8 cellular contexts compared by ENCODE assay signal in the genomic region with DNA sequence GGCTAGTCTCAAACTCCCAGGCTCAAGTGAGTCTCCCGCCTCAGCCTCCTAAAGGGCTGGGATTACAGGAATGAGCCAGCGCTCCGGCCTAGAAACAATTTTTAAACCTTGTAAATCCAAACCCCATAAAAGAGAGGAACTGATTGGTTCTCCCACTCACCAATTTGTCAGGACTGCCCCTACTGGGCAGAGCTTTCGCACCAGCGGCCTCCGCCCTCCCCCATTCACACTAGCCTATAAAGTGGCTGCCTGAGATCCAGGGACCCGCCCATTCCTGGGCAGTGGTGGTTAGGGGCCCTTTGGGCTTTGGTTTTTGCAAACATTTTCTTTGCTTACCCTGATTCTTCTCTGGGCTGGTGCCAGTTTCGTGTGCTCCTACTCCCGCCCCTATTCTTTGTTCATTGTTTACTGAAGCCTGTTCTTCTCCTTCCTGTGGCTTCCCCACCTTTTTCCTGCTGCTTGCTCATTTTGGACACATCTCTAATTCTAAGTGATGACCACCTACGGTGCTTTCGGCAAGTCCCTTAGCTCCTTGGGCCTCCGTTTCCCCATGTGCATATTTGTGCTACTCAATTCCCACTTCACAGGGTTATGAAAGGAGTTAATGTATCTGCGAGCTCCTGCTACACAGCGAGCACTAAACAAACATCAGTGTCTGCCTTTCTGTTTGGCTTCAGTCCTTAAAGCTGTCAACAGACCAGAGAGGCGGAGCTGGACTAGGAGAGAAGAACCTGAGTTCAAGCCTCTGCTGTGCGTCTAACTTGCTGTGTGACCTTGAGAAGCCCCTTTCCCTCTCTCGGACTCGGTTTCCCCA. TPM values are rescaled to one million over a fixed set of nuclear protein-coding genes. Genes with fewer than 3 reads are reported as not detected.
DNase-seq lines count a peak whose midpoint lies in the region; ATAC-seq and TF ChIP-seq lines count a peak whose summit lies in the region.

No MANE protein-coding gene starts in this region.

- DNase-seq in stimulated activated CD4-positive, alpha-beta T cell treated with anti-CD3 and anti-CD28 coated beads, Interleukin-12 subunit alpha, Interleukin-12 subunit beta, amount 100 ng/mL, for 48 hours (ENCODE audit: low read depth in 2 of 3, low spot score in 1 of 3), result peak in 2 of 3 donors; percentile 15 to 19
- DNase-seq in stimulated activated CD4-positive, alpha-beta T cell treated with anti-CD3 and anti-CD28 coated beads, Interleukin-4, amount 100 ng/mL, for 4 hours, result no peak
- peak; percentile 84 for DNase-seq in MM.1S
- peak; percentile 78 for DNase-seq in SK-N-DZ (ENCODE audit: low spot score)
- DNase-seq in colonic mucosa, result peak; percentile 88
- peak; percentile 87 to 88 for DNase-seq in left colon
- DNase-seq in spleen, result peak; percentile 80

- peak overlapping the region; percentile 27 for H2AFZ ChIP-seq in MM.1S (ENCODE audit: low read length)

- 32 to 42% (median 39%) methylated on average over 18 of the region's 18 CpGs for WGBS in spleen, 5 donors

- peak overlapping the region; percentile 36; the same call in 1 of the 2 replicates for H3K27ac ChIP-seq in MM.1S (ENCODE audit: low read length)
- peak overlapping the region; percentile 75 for H3K27ac ChIP-seq in colonic mucosa
- H3K27ac ChIP-seq in spleen, result peak overlapping the region in 7 of 8 donors; percentile 11 to 70 (median 44)

- peak overlapping the region; percentile 28; the same call in 1 of the 2 replicates for H3K4me3 ChIP-seq in MM.1S (ENCODE audit: low read length)
- H3K4me3 ChIP-seq in colonic mucosa, result peak overlapping the region; percentile 19
- peak overlapping the region in 3 of 8 donors; percentile 0 to 25 (median 11) for H3K4me3 ChIP-seq in spleen

- ATAC-seq in left colon (peak; percentile 98), GM18867 (IDR thresholded peaks at IDR 0.05; ENCODE audit: unreplicated experiment) (no peak)

- no peaks in the 10 kb centered on the region for H3K4me1 ChIP-seq in MM.1S (ENCODE audit: low read length)
- peaks cover 3% of the 10 kb centered on the region for H3K4me1 ChIP-seq in colonic mucosa
- peaks cover 6 to 36% (median 13%) of the 10 kb centered on the region in 6 donors for H3K4me1 ChIP-seq in spleen

- intact Hi-C loops in colonic mucosa (cut with DNase I), result no loop called here
- intact Hi-C loops in left colon (cut with DNase I, micrococcal nuclease), result no loop called here
- intact Hi-C loops in spleen (cut with DNase I; ENCODE audit: low total_unique reads), result no loop called here

- peak overlapping the region; percentile 37 for H3K4me2 ChIP-seq in MM.1S (ENCODE audit: low read depth, low read length)

- no peaks in the 10 kb centered on the region for H3K27me3 ChIP-seq in MM.1S (replicated peaks; ENCODE audit: insufficient read depth, low read length)
- no peaks in the 10 kb centered on the region for H3K27me3 ChIP-seq in colonic mucosa
- H3K27me3 ChIP-seq in spleen (replicated peaks in 1 of 7), result no peaks in the 10 kb centered on the region

- H3K9ac ChIP-seq in MM.1S (ENCODE audit: low read length) (no peak overlapping the region; the same call in 1 of the 2 replicates), colonic mucosa (ENCODE audit: low read depth in 2 of 2, low read length in 2 of 2) (peak overlapping the region; percentile 19 to 28)

- TF ChIP-seq CTCF in MM.1S (IDR thresholded peaks at IDR 0.05; ENCODE audit: low read length), result no peak
- no peak for TF ChIP-seq CTCF in colonic mucosa (IDR thresholded peaks at IDR 0.05)
- peak in 1 of 11 experiments; percentile 16 for TF ChIP-seq CTCF in spleen (IDR thresholded peaks at IDR 0.05 in 8 of 11, conservative IDR thresholded peaks at IDR 0.05 in 3 of 11)

- TF ChIP-seq POLR2A in spleen (IDR thresholded peaks at IDR 0.05), result no peak

- H3K9me2 ChIP-seq in MM.1S (replicated peaks; ENCODE audit: insufficient read depth, low read length), result no peaks in the 10 kb centered on the region

- H3K9me3 ChIP-seq in MM.1S (replicated peaks; ENCODE audit: insufficient read depth, low read length), result no peaks in the 10 kb centered on the region
- no peaks in the 10 kb centered on the region for H3K9me3 ChIP-seq in colonic mucosa
- no peaks in the 10 kb centered on the region for H3K9me3 ChIP-seq in spleen

- H4K20me1 ChIP-seq in MM.1S (ENCODE audit: insufficient read depth, low read length), result no peaks in the 10 kb centered on the region

- H3K79me2 ChIP-seq in MM.1S (ENCODE audit: low read length), result no peaks in the 10 kb centered on the region

- peaks cover 8% of the 10 kb centered on the region; the same call in 1 of the 2 replicates for H3F3A ChIP-seq in MM.1S (ENCODE audit: insufficient read depth, low read length)

- H3K36me3 ChIP-seq in MM.1S (replicated peaks; ENCODE audit: insufficient read depth, low read length), result no peaks in the 10 kb centered on the region
- no peaks in the 10 kb centered on the region for H3K36me3 ChIP-seq in colonic mucosa
- no peaks in the 10 kb centered on the region for H3K36me3 ChIP-seq in spleen

RNA-seq across cellular contexts. Expression of a gene that starts 39.8 kb away (rescaled TPM):
- 81.1 and 81.9 TPM in 2 replicates for polyA plus RNA-seq in SK-N-DZ (2014; cell fraction: cytosol; rRNA removed)
- 29.8 and 49.4 TPM in 2 replicates for polyA plus RNA-seq in SK-N-DZ (2014; cell fraction: nucleus; rRNA removed)
- total RNA-seq in colonic mucosa (10 to 100 TPM; 38.0 to 84.8 TPM), left colon (10 to 100 TPM; 39.4 to 79.8 TPM), spleen (10 to 100 TPM; 60.9 to 99.6 (median 73.8) TPM)
- polyA plus RNA-seq in spleen, result 10 to 100 TPM; 17.0 to 32.2 (median 27.0) TPM

Comparison
In these comparisons a context has a peak if more than half of its experiments do, and no peak if none do; other contexts are left out.
1. DNase-seq: peak in stimulated activated CD4-positive, alpha-beta T cell treated with anti-CD3 and anti-CD28 coated beads, Interleukin-12 subunit alpha, Interleukin-12 subunit beta, amount 100 ng/mL, for 48 hours (2 of 3), MM.1S (single experiment), SK-N-DZ (single experiment), colonic mucosa (single experiment), left colon (2 of 2) and spleen (single experiment); none in stimulated activated CD4-positive, alpha-beta T cell treated with anti-CD3 and anti-CD28 coated beads, Interleukin-4, amount 100 ng/mL, for 4 hours (0 of 2).
2. Peak in every context shown above with its lines, with median percentiles within 50 percentile points of each other: H3K27ac ChIP-seq.